In genomic region chr17:44014133-44014436, GRCh38 we compare ENCODE assay signal across 8 cellular contexts. TPM values are rescaled to one million over a fixed set of nuclear protein-coding genes. Genes with fewer than 3 reads are reported as not detected.
A peak's percentile ranks its signal among the peaks of the same experiment; 100 is the strongest.
DNase-seq lines count a peak whose midpoint lies in the region; ATAC-seq and TF ChIP-seq lines count a peak whose summit lies in the region.

No MANE protein-coding gene starts in this region.

- H3K4me1 ChIP-seq in HCT116 (ENCODE audit: control insufficient read depth in 1 of 2, insufficient read depth in 2 of 2, low read length in 2 of 2) (peaks cover 17 to 35% of the 10 kb centered on the region in 2 experiments), iPS-15b (ENCODE audit: control insufficient read depth, insufficient read depth, low read length) (no peaks in the 10 kb centered on the region)

- H2AFZ ChIP-seq in HCT116 (ENCODE audit: low read depth, low read length, poor library complexity, severe bottlenecking): no peak overlapping the region

- peaks cover 26% of the 10 kb centered on the region for H3K79me2 ChIP-seq in HCT116 (ENCODE audit: insufficient read depth, low read length)

- no peak for TF ChIP-seq POLR2A in HCT116 (IDR thresholded peaks at IDR 0.05; ENCODE audit: borderline replicate concordance, extremely low read depth, insufficient read depth, insufficient read length)

- ATAC-seq in HCT116: peak; percentile 66
- no peak for ATAC-seq in activated CD8-positive, alpha-beta T cell treated with anti-CD3 and anti-CD28 coated beads for 36 hours
- peak; percentile 31 for ATAC-seq in stimulated activated memory B cell treated with anti-CD40 and anti-IgM and Interleukin-4, amounts not matched to agents 10 μg/mL and 1 μg/mL and 100 μg/mL, for 72 hours

- CTCF ChIA-PET in HCT116 (lab: Charles Lee): no interaction called here
- CTCF ChIA-PET in activated CD8-positive, alpha-beta T cell treated with anti-CD3 and anti-CD28 coated beads for 36 hours (lab: Charles Lee): interaction anchor here (1.5 kb wide), 1 partner anchor 70 kb away, joined by 7 read pairs; no protein-coding TSS in a partner anchor

- peak overlapping the region; percentile 100 for H3K4me3 ChIP-seq in HCT116 (replicated peaks in 1 of 2; ENCODE audit: low read depth in 1 of 2, low read length in 2 of 2)
- peak overlapping the region; percentile 97 for H3K4me3 ChIP-seq in iPS-15b (ENCODE audit: low read depth, low read length)

- intact Hi-C loops in HCT116 (cut with micrococcal nuclease): no loop called here
- intact Hi-C loops in activated CD8-positive, alpha-beta T cell treated with anti-CD3 and anti-CD28 coated beads for 36 hours (cut with micrococcal nuclease): no loop called here

- H3K4me2 ChIP-seq in HCT116 (ENCODE audit: low read length): peak overlapping the region; percentile 99

- H3K27me3 Mint-ChIP-seq in activated CD8-positive, alpha-beta T cell treated with anti-CD3 and anti-CD28 coated beads for 36 hours: no peaks in the 10 kb centered on the region
- H3K27me3 Mint-ChIP-seq in stimulated activated memory B cell treated with anti-CD40 and anti-IgM and Interleukin-4, amounts not matched to agents 10 μg/mL and 1 μg/mL and 100 μg/mL, for 72 hours: no peaks in the 10 kb centered on the region

- peak overlapping the region; percentile 97 for H3K27ac Mint-ChIP-seq in activated CD8-positive, alpha-beta T cell treated with anti-CD3 and anti-CD28 coated beads for 36 hours
- peak overlapping the region; percentile 96 for H3K27ac Mint-ChIP-seq in stimulated activated memory B cell treated with anti-CD40 and anti-IgM and Interleukin-4, amounts not matched to agents 10 μg/mL and 1 μg/mL and 100 μg/mL, for 72 hours

- RAD21 ChIA-PET in HCT116 (lab: Charles Lee; ENCODE audit: low non-redundant PET in 1 of 2, low total read pairs in 2 of 2, uncharacterized antibody in 2 of 2, unreplicated experiment in 2 of 2): no interaction called here

- H3K4me1 Mint-ChIP-seq in activated CD8-positive, alpha-beta T cell treated with anti-CD3 and anti-CD28 coated beads for 36 hours (ENCODE audit: low read depth): peaks cover 7% of the 10 kb centered on the region
- peaks cover 29% of the 10 kb centered on the region for H3K4me1 Mint-ChIP-seq in stimulated activated memory B cell treated with anti-CD40 and anti-IgM and Interleukin-4, amounts not matched to agents 10 μg/mL and 1 μg/mL and 100 μg/mL, for 72 hours

- peak overlapping the region; percentile 96 for H3K27ac ChIP-seq in HCT116 (ENCODE audit: low read depth, low read length)

- DNase-seq in HCT116 (ENCODE audit: low read depth, low spot score): no peak
- peak; percentile 23 for DNase-seq in activated CD8-positive, alpha-beta T cell treated with anti-CD3 and anti-CD28 coated beads for 36 hours
- no peak for DNase-seq in OCI-M1 (lab: John Stamatoyannopoulos, UW)
- DNase-seq in DMS53 treated with DMSO at 0.1 percent for 48 hours (lab: John Stamatoyannopoulos, UW; ENCODE audit: unreplicated experiment): no peak
- DNase-seq in central memory CD4-positive, alpha-beta T cell: no peak
- DNase-seq in dedifferentiated amniotic fluid mesenchymal stem cell (ENCODE audit: extremely low spot score): no peak

- no peaks in the 10 kb centered on the region for H3K9me3 Mint-ChIP-seq in activated CD8-positive, alpha-beta T cell treated with anti-CD3 and anti-CD28 coated beads for 36 hours
- H3K9me3 Mint-ChIP-seq in stimulated activated memory B cell treated with anti-CD40 and anti-IgM and Interleukin-4, amounts not matched to agents 10 μg/mL and 1 μg/mL and 100 μg/mL, for 72 hours: no peaks in the 10 kb centered on the region

- H3K9me2 ChIP-seq in HCT116 (ENCODE audit: insufficient read depth): no peaks in the 10 kb centered on the region

- POLR2A ChIA-PET in HCT116 (lab: Charles Lee): no interaction called here
- POLR2A ChIA-PET in activated CD8-positive, alpha-beta T cell treated with anti-CD3 and anti-CD28 coated beads for 36 hours (lab: Charles Lee): interaction anchor here (0.7 to 1.9 kb wide), 5 partner anchors 15 to 172 kb away, joined by 3 to 5 read pairs (median 3); partner anchors contain the start of gene TMUB2

- BruUV-seq in HCT116 (replicated peaks; lab: Mats Ljungman, UMichigan): no TSS peak

- no peaks in the 10 kb centered on the region for H3K27me3 ChIP-seq in HCT116 (ENCODE audit: insufficient read depth, low read length)
- no peaks in the 10 kb centered on the region for H3K27me3 ChIP-seq in iPS-15b (ENCODE audit: control insufficient read depth, insufficient read depth, low read length)

- TF ChIP-seq RAD21 in HCT116 (IDR thresholded peaks at IDR 0.05; ENCODE audit: low read depth): no peak

- H4K20me1 ChIP-seq in HCT116 (ENCODE audit: insufficient read depth): no peaks in the 10 kb centered on the region

- H3K9ac ChIP-seq in HCT116 (ENCODE audit: low read length) (peak overlapping the region; percentile 98), iPS-15b (ENCODE audit: low read depth, low read length) (peak overlapping the region; percentile 99)

- H3K36me3 Mint-ChIP-seq in activated CD8-positive, alpha-beta T cell treated with anti-CD3 and anti-CD28 coated beads for 36 hours (ENCODE audit: low read depth): peaks cover 12% of the 10 kb centered on the region
- H3K36me3 Mint-ChIP-seq in stimulated activated memory B cell treated with anti-CD40 and anti-IgM and Interleukin-4, amounts not matched to agents 10 μg/mL and 1 μg/mL and 100 μg/mL, for 72 hours: peaks cover 22% of the 10 kb centered on the region

- TF ChIP-seq CTCF in HCT116 (IDR thresholded peaks at IDR 0.05 in 2 of 3, conservative IDR thresholded peaks at IDR 0.05 in 1 of 3; ENCODE audit: borderline replicate concordance in 1 of 3, insufficient read depth in 1 of 3, low read depth in 2 of 3, low read length in 2 of 3): no peak
- no peak for TF ChIP-seq CTCF in activated CD8-positive, alpha-beta T cell treated with anti-CD3 and anti-CD28 coated beads for 36 hours (IDR thresholded peaks at IDR 0.05)

- H3K36me3 ChIP-seq in HCT116 (ENCODE audit: control insufficient read depth in 1 of 2, insufficient read depth in 2 of 2, low read length in 2 of 2): peaks cover 0 to 2% of the 10 kb centered on the region in 2 experiments; a peak in 2 of 4 replicates
- H3K36me3 ChIP-seq in iPS-15b (ENCODE audit: control insufficient read depth, insufficient read depth, low read length): no peaks in the 10 kb centered on the region

- H3K9me3 ChIP-seq in HCT116 (ENCODE audit: control insufficient read depth in 1 of 2, insufficient read depth in 1 of 2, low read depth in 1 of 2, low read length in 2 of 2) (no peaks in the 10 kb centered on the region), iPS-15b (ENCODE audit: control insufficient read depth, insufficient read depth, low read length) (no peaks in the 10 kb centered on the region)

- peak overlapping the region; percentile 97 for H3K4me3 Mint-ChIP-seq in activated CD8-positive, alpha-beta T cell treated with anti-CD3 and anti-CD28 coated beads for 36 hours
- peak overlapping the region; percentile 100 for H3K4me3 Mint-ChIP-seq in stimulated activated memory B cell treated with anti-CD40 and anti-IgM and Interleukin-4, amounts not matched to agents 10 μg/mL and 1 μg/mL and 100 μg/mL, for 72 hours

TF ChIP-seq in HCT116, 20 proteins besides CTCF, POLR2A, EP300 and RAD21:
- no peak for TF ChIP-seq FOSL1 (IDR thresholded peaks at IDR 0.05; ENCODE audit: low read depth)
- no peak for TF ChIP-seq ELF1 (IDR thresholded peaks at IDR 0.05; ENCODE audit: borderline replicate concordance, low read depth)
- TF ChIP-seq CEBPB (IDR thresholded peaks at IDR 0.05; ENCODE audit: low read depth): no peak
- no peak for TF ChIP-seq POLR2AphosphoS5 (IDR thresholded peaks at IDR 0.05; ENCODE audit: low read depth, low read length)
- no peak for TF ChIP-seq MAX (IDR thresholded peaks at IDR 0.05)
TF ChIP-seq in HCT116: peak in this region for 0.

RNA-seq across cellular contexts. Expression of gene TMEM101, which starts 0.7 kb away (rescaled TPM):
- 43.8 TPM for total RNA-seq in HCT116 (2021; ENCODE audit: unreplicated experiment)
- polyA plus RNA-seq in HCT116 (2012): 59.2 and 64.4 TPM in 2 replicates
- total RNA-seq in activated CD8-positive, alpha-beta T cell treated with anti-CD3 and anti-CD28 coated beads for 36 hours: 10 to 100 TPM; 26.1 to 28.5 TPM

RNA-seq across cellular contexts. Expression of gene NAGS, which starts 9.7 kb away (rescaled TPM):
- 10.0 TPM for total RNA-seq in HCT116 (2021; ENCODE audit: unreplicated experiment)
- 10.8 and 13.2 TPM in 2 replicates for polyA plus RNA-seq in HCT116 (2012)
- 1 to 10 TPM; 1.7 to 2.4 TPM for total RNA-seq in activated CD8-positive, alpha-beta T cell treated with anti-CD3 and anti-CD28 coated beads for 36 hours

RNA-seq across cellular contexts. Expression of gene LSM12, which starts 52.4 kb away (rescaled TPM):
- 99.6 TPM for total RNA-seq in HCT116 (2021; ENCODE audit: unreplicated experiment)
- 44.3 and 45.4 TPM in 2 replicates for polyA plus RNA-seq in HCT116 (2012)
- 100 to 1,000 TPM; 104 to 110 TPM for total RNA-seq in activated CD8-positive, alpha-beta T cell treated with anti-CD3 and anti-CD28 coated beads for 36 hours

RNA-seq across cellular contexts. Expression of gene G6PC3, which starts 56.5 kb away (rescaled TPM):
- total RNA-seq in HCT116 (2021; ENCODE audit: unreplicated experiment): 50.6 TPM
- polyA plus RNA-seq in HCT116 (2012): 67.8 and 69.6 TPM in 2 replicates
- total RNA-seq in activated CD8-positive, alpha-beta T cell treated with anti-CD3 and anti-CD28 coated beads for 36 hours: 10 to 100 TPM; 20.2 to 20.7 TPM
